15 cellular contexts compared by ENCODE assay signal in the genomic region with DNA sequence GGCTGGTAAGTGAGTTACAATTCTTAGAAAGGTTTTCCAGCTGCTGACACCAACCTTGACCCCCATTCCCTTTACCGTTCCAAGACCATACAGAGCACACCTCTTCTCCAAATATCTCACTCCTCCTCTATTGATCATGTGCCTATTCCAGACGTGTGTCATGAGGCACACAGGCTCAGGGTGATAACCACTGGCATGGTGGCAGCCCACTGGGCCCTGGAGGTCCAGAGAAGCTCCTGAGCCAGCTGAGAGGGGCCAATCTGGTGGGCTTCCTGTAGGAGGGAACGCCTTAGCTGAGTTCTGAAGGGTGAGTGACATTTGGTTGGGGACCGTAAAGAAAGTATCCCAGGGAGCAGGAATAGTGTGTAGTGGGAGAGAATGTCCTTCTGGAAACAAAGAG. TPM values are rescaled to one million over a fixed set of nuclear protein-coding genes. Genes with fewer than 3 reads are reported as not detected.
DNase-seq lines count a peak whose midpoint lies in the region; ATAC-seq and TF ChIP-seq lines count a peak whose summit lies in the region.
"Had no signal": no experiment of that assay in that cellular context is flagged by ENCODE, and none has a peak within 500 bp of the region (broad histone marks: within the 10 kb centered on the region; RNA-seq: fewer than 3 reads in every experiment).

No MANE protein-coding gene starts in this region.

- H4K20me1 ChIP-seq in Loucy (ENCODE audit: insufficient read depth, low read length, poor library complexity, severe bottlenecking): no peaks in the 10 kb centered on the region

- H3K4me1 ChIP-seq in Loucy (ENCODE audit: insufficient read depth, low read length, poor library complexity, severe bottlenecking): peaks cover 21% of the 10 kb centered on the region
- H3K4me1 ChIP-seq: uterus had no signal

- TF ChIP-seq CTCF in Loucy (conservative IDR thresholded peaks at IDR 0.05; ENCODE audit: low read length) (no peak), neural crest cell (conservative IDR thresholded peaks at IDR 0.05) (no peak), omental fat pad (IDR thresholded peaks at IDR 0.05) (no peak)

- H3K4me3 Mint-ChIP-seq in activated CD8-positive, alpha-beta memory T cell treated with anti-CD3 and anti-CD28 coated beads, Interleukin-2, amount 10 ng/mL, durations not matched to agents 7 days and 5 days: peak overlapping the region; percentile 10
- no peak overlapping the region for H3K4me3 Mint-ChIP-seq in activated naive CD8-positive, alpha-beta T cell
- no peak overlapping the region for H3K4me3 Mint-ChIP-seq in neural crest cell

- H3K36me3 Mint-ChIP-seq in activated CD8-positive, alpha-beta memory T cell treated with anti-CD3 and anti-CD28 coated beads, Interleukin-2, amount 10 ng/mL, durations not matched to agents 7 days and 5 days: peaks cover 42% of the 10 kb centered on the region
- peaks cover 18% of the 10 kb centered on the region for H3K36me3 Mint-ChIP-seq in activated naive CD8-positive, alpha-beta T cell
- H3K36me3 Mint-ChIP-seq in neural crest cell (ENCODE audit: low read depth): peaks cover 14% of the 10 kb centered on the region

- no peak overlapping the region for H2AFZ ChIP-seq in Loucy (ENCODE audit: low read length)

- no peaks in the 10 kb centered on the region for H3K27me3 Mint-ChIP-seq in activated CD8-positive, alpha-beta memory T cell treated with anti-CD3 and anti-CD28 coated beads, Interleukin-2, amount 10 ng/mL, durations not matched to agents 7 days and 5 days
- H3K27me3 Mint-ChIP-seq in activated naive CD8-positive, alpha-beta T cell: no peaks in the 10 kb centered on the region
- peaks cover 3% of the 10 kb centered on the region for H3K27me3 Mint-ChIP-seq in neural crest cell (ENCODE audit: low read depth)

- H3K27me3 ChIP-seq in Loucy (ENCODE audit: insufficient read depth, low read length, poor library complexity, severe bottlenecking): no peaks in the 10 kb centered on the region
- H3K27me3 ChIP-seq: uterus had no signal

- peaks cover 65% of the 10 kb centered on the region for H3K4me1 Mint-ChIP-seq in activated CD8-positive, alpha-beta memory T cell treated with anti-CD3 and anti-CD28 coated beads, Interleukin-2, amount 10 ng/mL, durations not matched to agents 7 days and 5 days
- peaks cover 63% of the 10 kb centered on the region for H3K4me1 Mint-ChIP-seq in activated naive CD8-positive, alpha-beta T cell (ENCODE audit: low read depth)
- peaks cover 12% of the 10 kb centered on the region for H3K4me1 Mint-ChIP-seq in neural crest cell

- H3K9ac ChIP-seq in Loucy (ENCODE audit: low read depth, low read length, poor library complexity, severe bottlenecking): peak overlapping the region; percentile 21

- peaks cover 26% of the 10 kb centered on the region; the same call in 1 of the 2 replicates for H3K36me3 ChIP-seq in Loucy (ENCODE audit: insufficient read depth, low read length)
- H3K36me3 ChIP-seq: uterus had no signal

- CTCF ChIA-PET in activated CD8-positive, alpha-beta memory T cell treated with anti-CD3 and anti-CD28 coated beads, Interleukin-2, amount 10 ng/mL, durations not matched to agents 7 days and 5 days (lab: Charles Lee): interaction anchor here (1.2 to 20.6 kb wide), 6 partner anchors 8 to 151 kb away, joined by 3 to 621 read pairs (median 8); a partner anchor contains a TSS

- no peaks in the 10 kb centered on the region for H3K9me3 Mint-ChIP-seq in activated CD8-positive, alpha-beta memory T cell treated with anti-CD3 and anti-CD28 coated beads, Interleukin-2, amount 10 ng/mL, durations not matched to agents 7 days and 5 days (ENCODE audit: low read depth)
- no peaks in the 10 kb centered on the region for H3K9me3 Mint-ChIP-seq in activated naive CD8-positive, alpha-beta T cell (ENCODE audit: low read depth)
- H3K9me3 Mint-ChIP-seq in neural crest cell: no peaks in the 10 kb centered on the region

- no peak for ATAC-seq in activated CD8-positive, alpha-beta memory T cell treated with anti-CD3 and anti-CD28 coated beads, Interleukin-2, amount 10 ng/mL, durations not matched to agents 7 days and 5 days
- no peak for ATAC-seq in omental fat pad (ENCODE audit: low FRiP score)
- ATAC-seq: SK-N-SH treated with all-trans-retinoic acid at 6 μM for 48 hours had no signal

- H3K79me2 ChIP-seq in Loucy (ENCODE audit: insufficient read depth, low read length): no peaks in the 10 kb centered on the region

- no peak for DNase-seq in activated CD8-positive, alpha-beta memory T cell treated with anti-CD3 and anti-CD28 coated beads, Interleukin-2, amount 10 ng/mL, durations not matched to agents 7 days and 5 days
- no peak for DNase-seq in activated CD8-positive, alpha-beta memory T cell treated with anti-CD3 and anti-CD28 coated beads for 24 hours
- DNase-seq in neural crest cell (ENCODE audit: low read depth, low spot score) (no peak), omental fat pad (ENCODE audit: low spot score) (no peak), glomerular visceral epithelial cell (ENCODE audit: extremely low spot score) (no peak), NCI-H146 (lab: John Stamatoyannopoulos, UW) (no peak)
- DNase-seq: COR-L47, GOT3, left cardiac atrium, uterus had no signal

- no peak overlapping the region for H3K4me3 ChIP-seq in Loucy (ENCODE audit: low read length, poor library complexity, severe bottlenecking)
- H3K4me3 ChIP-seq: uterus had no signal

- peak overlapping the region; percentile 97 for H3K27ac Mint-ChIP-seq in activated CD8-positive, alpha-beta memory T cell treated with anti-CD3 and anti-CD28 coated beads, Interleukin-2, amount 10 ng/mL, durations not matched to agents 7 days and 5 days
- H3K27ac Mint-ChIP-seq in activated naive CD8-positive, alpha-beta T cell: peak overlapping the region; percentile 79
- H3K27ac Mint-ChIP-seq in neural crest cell (ENCODE audit: unreplicated experiment): peak overlapping the region; percentile 66

- H3F3A ChIP-seq in Loucy (ENCODE audit: low read depth): no peaks in the 10 kb centered on the region

- H3K9me2 ChIP-seq in Loucy (replicated peaks; ENCODE audit: low read depth, low read length): no peaks in the 10 kb centered on the region

- no peaks in the 10 kb centered on the region for H3K9me3 ChIP-seq in Loucy (ENCODE audit: insufficient read depth, low read depth, low read length)
- H3K9me3 ChIP-seq: uterus had no signal

- H3K4me2 ChIP-seq in Loucy (ENCODE audit: low read depth, low read length, poor library complexity, severe bottlenecking): no peak overlapping the region

RNA-seq across cellular contexts. Expression of a gene that starts 28.3 kb away (rescaled TPM):
- total RNA-seq in activated CD8-positive, alpha-beta memory T cell treated with anti-CD3 and anti-CD28 coated beads, Interleukin-2, amount 10 ng/mL, durations not matched to agents 7 days and 5 days: 100 to 1,000 TPM; 286 to 338 TPM
- total RNA-seq in neural crest cell: 2.4 and 2.8 TPM in 2 replicates
- total RNA-seq in omental fat pad: 1 to 10 TPM; 4.1 to 9.6 (median 6.5) TPM
- total RNA-seq: dermis blood vessel endothelial cell, epithelial cell of proximal tubule had no signal

Comparison
In these comparisons a context has a peak if more than half of its experiments do, and no peak if none do; other contexts are left out.
1. RNA of a gene that starts 28.3 kb away (total RNA-seq): 286 to 338 TPM in activated CD8-positive, alpha-beta memory T cell treated with anti-CD3 and anti-CD28 coated beads, Interleukin-2, amount 10 ng/mL, durations not matched to agents 7 days and 5 days; 4.1 to 9.6 TPM in omental fat pad and 2.4 to 2.8 TPM in neural crest cell; every median in the first group is over 10 times any median in the second.
2. Peak in every context shown above with its lines, with median percentiles within 50 percentile points of each other: H3K27ac Mint-ChIP-seq.